ENCODE assay signal across 27 cellular contexts in genomic region chr20:63656451-63656850, GRCh38. TPM values are rescaled to one million over a fixed set of nuclear protein-coding genes. Genes with fewer than 3 reads are reported as not detected.
DNase-seq lines count a peak whose midpoint lies in the region; ATAC-seq and TF ChIP-seq lines count a peak whose summit lies in the region.
"Had no signal": no experiment of that assay in that cellular context is flagged by ENCODE, and none has a peak within 500 bp of the region (broad histone marks: within the 10 kb centered on the region; RNA-seq: fewer than 3 reads in every experiment).

No MANE protein-coding gene starts in this region.

- H3K9me3 ChIP-seq in A673 (ENCODE audit: low read depth, low read length, poor library complexity, severe bottlenecking): no peaks in the 10 kb centered on the region
- no peaks in the 10 kb centered on the region for H3K9me3 ChIP-seq in CD4-positive, alpha-beta T cell (ENCODE audit: control insufficient read depth, low read length)
- H3K9me3 ChIP-seq: gastroesophageal sphincter, thyroid gland had no signal

- TSS peak; percentile 68 for BruUV-seq in A673 (replicated peaks; lab: Mats Ljungman, UMichigan)

- H3K36me3 ChIP-seq in A673 (ENCODE audit: insufficient read depth, low read length, poor library complexity, severe bottlenecking): no peaks in the 10 kb centered on the region
- H3K36me3 ChIP-seq: neural progenitor cell had no signal

- TF ChIP-seq CTCF in A673 (conservative IDR thresholded peaks at IDR 0.05; ENCODE audit: low read depth, low read length) (no peak), natural killer cell (IDR thresholded peaks at IDR 0.05) (no peak)
- no peak for TF ChIP-seq CTCF in CD4-positive, alpha-beta T cell (IDR thresholded peaks at IDR 0.05)

- H3K4me3 Mint-ChIP-seq in CD4-positive, alpha-beta T cell: peak overlapping the region; percentile 98
- peak overlapping the region; percentile 19 for H3K4me3 Mint-ChIP-seq in activated T-helper 1 cell treated with anti-CD3 and anti-CD28 coated beads, Interleukin-12 subunit alpha, Interleukin-12 subunit beta, Interleukin-2, Interleukin-4 antibody, amounts not matched to agents 30 ng/mL and 10 ng/mL and 1 ng/mL, durations not matched to agents 14 hours and 24 hours and 36 hours
- H3K4me3 Mint-ChIP-seq in natural killer cell: peak overlapping the region; percentile 97

- intact Hi-C loops in A673 (cut with micrococcal nuclease; ENCODE audit: unreplicated experiment): no loop called here
- intact Hi-C loops in CD4-positive, alpha-beta T cell (cut with DNase I, micrococcal nuclease): loop anchor here (5.0 to 10.0 kb wide), 5 partner anchors 78 to 601 kb away; partner anchors contain the start of genes ABHD16B (in 1 of the 2), LIME1 (in 1 of the 2), PCMTD2 (in 1 of the 2) and SLC2A4RG (in 1 of the 2)
- intact Hi-C loops in activated T-helper 1 cell treated with anti-CD3 and anti-CD28 coated beads, Interleukin-12 subunit alpha, Interleukin-12 subunit beta, Interleukin-2, Interleukin-4 antibody, amounts not matched to agents 30 ng/mL and 10 ng/mL and 1 ng/mL, durations not matched to agents 14 hours and 24 hours and 36 hours (cut with micrococcal nuclease): loop anchor here (5.0 kb wide), 1 partner anchor 421 kb away; the partner anchor contains the start of gene RGS19
- intact Hi-C loops in natural killer cell (cut with micrococcal nuclease): loop anchor here (5.0 kb wide), 1 partner anchor 119 kb away; the partner anchor contains the start of gene PTK6

- no peaks in the 10 kb centered on the region for H3K27me3 Mint-ChIP-seq in CD4-positive, alpha-beta T cell
- peaks cover 12% of the 10 kb centered on the region for H3K27me3 Mint-ChIP-seq in activated T-helper 1 cell treated with anti-CD3 and anti-CD28 coated beads, Interleukin-12 subunit alpha, Interleukin-12 subunit beta, Interleukin-2, Interleukin-4 antibody, amounts not matched to agents 30 ng/mL and 10 ng/mL and 1 ng/mL, durations not matched to agents 14 hours and 24 hours and 36 hours (ENCODE audit: insufficient read depth)
- H3K27me3 Mint-ChIP-seq in natural killer cell (ENCODE audit: low read depth in 2 of 2): peaks cover 0 to 10% of the 10 kb centered on the region in 2 donors
- H3K27me3 Mint-ChIP-seq: stimulated activated naive CD8-positive, alpha-beta T cell treated with anti-CD3 and anti-CD28 coated beads, Interleukin-15, amount 100 ng/mL, for 72 hours had no signal

- no peaks in the 10 kb centered on the region for H3K9me3 Mint-ChIP-seq in CD4-positive, alpha-beta T cell
- no peaks in the 10 kb centered on the region for H3K9me3 Mint-ChIP-seq in activated T-helper 1 cell treated with anti-CD3 and anti-CD28 coated beads, Interleukin-12 subunit alpha, Interleukin-12 subunit beta, Interleukin-2, Interleukin-4 antibody, amounts not matched to agents 30 ng/mL and 10 ng/mL and 1 ng/mL, durations not matched to agents 14 hours and 24 hours and 36 hours
- no peaks in the 10 kb centered on the region for H3K9me3 Mint-ChIP-seq in natural killer cell
- H3K9me3 Mint-ChIP-seq: activated CD4-positive, alpha-beta memory T cell treated with anti-CD3 and anti-CD28 coated beads, Interleukin-2, amount 10 ng/mL, durations not matched to agents 7 days and 5 days; activated naive CD4-positive, alpha-beta T cell treated with anti-CD3 and anti-CD28 coated beads, Interleukin-2, amount 50 U/mL, for 72 hours; CD8-positive, alpha-beta memory T cell; neural progenitor cell; stimulated activated naive CD8-positive, alpha-beta T cell treated with anti-CD3 and anti-CD28 coated beads, Interleukin-15, amount 100 ng/mL, for 72 hours had no signal

- POLR2A ChIA-PET in A673 (lab: Charles Lee; ENCODE audit: low non-redundant PET): no interaction called here
- POLR2A ChIA-PET in CD4-positive, alpha-beta T cell (lab: Charles Lee): interaction anchor here (0.6 kb wide), 1 partner anchor 65 kb away, joined by 3 read pairs; no protein-coding TSS in a partner anchor

- peaks cover 20% of the 10 kb centered on the region for H3K36me3 Mint-ChIP-seq in CD4-positive, alpha-beta T cell (ENCODE audit: low read depth)
- peaks cover 6% of the 10 kb centered on the region for H3K36me3 Mint-ChIP-seq in activated T-helper 1 cell treated with anti-CD3 and anti-CD28 coated beads, Interleukin-12 subunit alpha, Interleukin-12 subunit beta, Interleukin-2, Interleukin-4 antibody, amounts not matched to agents 30 ng/mL and 10 ng/mL and 1 ng/mL, durations not matched to agents 14 hours and 24 hours and 36 hours (ENCODE audit: low read depth)
- no peaks in the 10 kb centered on the region for H3K36me3 Mint-ChIP-seq in natural killer cell

- H3K4me3 ChIP-seq in A673 (ENCODE audit: low read depth, low read length, poor library complexity, severe bottlenecking): no peak overlapping the region
- H3K4me3 ChIP-seq: neural progenitor cell, thyroid gland had no signal

- no peak for DNase-seq in A673 (ENCODE audit: low spot score)
- no peak for DNase-seq in CD4-positive, alpha-beta T cell
- DNase-seq in activated T-helper 1 cell treated with anti-CD3 and anti-CD28 coated beads, Interleukin-12 subunit alpha, Interleukin-12 subunit beta, Interleukin-2, Interleukin-4 antibody, amounts not matched to agents 30 ng/mL and 10 ng/mL and 1 ng/mL, durations not matched to agents 14 hours and 24 hours and 36 hours (ENCODE audit: low spot score): no peak
- no peak for DNase-seq in natural killer cell
- DNase-seq in NOMO-1 (lab: John Stamatoyannopoulos, UW; ENCODE audit: unreplicated experiment in 2 of 2): no peak
- no peak for DNase-seq in NCI-H82 treated with DMSO at 0.1 percent for 48 hours (lab: John Stamatoyannopoulos, UW; ENCODE audit: unreplicated experiment)
- DNase-seq: activated CD4-positive, alpha-beta memory T cell treated with anti-CD3 and anti-CD28 coated beads, Interleukin-2, amount 10 ng/mL, durations not matched to agents 7 days and 5 days; CD8-positive, alpha-beta memory T cell; central memory CD4-positive, alpha-beta T cell; dermis blood vessel endothelial cell; DMS153; KBM-7; midbrain; NCI-H1417 treated with DMSO at 0.1 percent for 48 hours; NCI-H2107; NCI-H510A treated with DMSO at 0.1 percent for 48 hours; RPMI8226; stimulated activated CD4-positive, alpha-beta T cell treated with anti-CD3 and anti-CD28 coated beads, Interleukin-15, amount 100 ng/mL, for 24 hours; stimulated activated naive CD8-positive, alpha-beta T cell treated with anti-CD3 and anti-CD28 coated beads, Interleukin-15, amount 100 ng/mL, for 72 hours; T-helper 9 cell; thyroid gland had no signal

- H3K27me3 ChIP-seq in A673 (replicated peaks; ENCODE audit: insufficient read depth, low read depth, low read length, poor library complexity): no peaks in the 10 kb centered on the region
- H3K27me3 ChIP-seq in CD4-positive, alpha-beta T cell (ENCODE audit: control insufficient read depth, insufficient read depth, low read length): no peaks in the 10 kb centered on the region
- H3K27me3 ChIP-seq: gastroesophageal sphincter, thyroid gland had no signal

- peaks cover 32% of the 10 kb centered on the region for H3K4me1 ChIP-seq in A673 (ENCODE audit: insufficient read depth, low read length, poor library complexity, severe bottlenecking)

- ATAC-seq in CD4-positive, alpha-beta T cell (ENCODE audit: poor library complexity): no peak
- no peak for ATAC-seq in natural killer cell
- ATAC-seq in GM21737 (IDR thresholded peaks at IDR 0.05; ENCODE audit: unreplicated experiment): no peak
- ATAC-seq: activated naive CD4-positive, alpha-beta T cell treated with anti-CD3 and anti-CD28 coated beads, Interleukin-2, amount 50 U/mL, for 72 hours; gastroesophageal sphincter; sciatic nerve; stimulated activated naive CD8-positive, alpha-beta T cell treated with anti-CD3 and anti-CD28 coated beads, Interleukin-15, amount 100 ng/mL, for 72 hours had no signal

- CTCF ChIA-PET in A673 (lab: Charles Lee): no interaction called here
- CTCF ChIA-PET in CD4-positive, alpha-beta T cell (lab: Charles Lee): interaction anchor here (1.0 kb wide), 1 partner anchor 14 kb away, joined by 4 read pairs; no protein-coding TSS in a partner anchor

- H3K4me1 Mint-ChIP-seq in CD4-positive, alpha-beta T cell (ENCODE audit: low read depth): peaks cover 44% of the 10 kb centered on the region
- H3K4me1 Mint-ChIP-seq in activated T-helper 1 cell treated with anti-CD3 and anti-CD28 coated beads, Interleukin-12 subunit alpha, Interleukin-12 subunit beta, Interleukin-2, Interleukin-4 antibody, amounts not matched to agents 30 ng/mL and 10 ng/mL and 1 ng/mL, durations not matched to agents 14 hours and 24 hours and 36 hours (ENCODE audit: low read depth): peaks cover 44% of the 10 kb centered on the region
- H3K4me1 Mint-ChIP-seq in natural killer cell: peaks cover 25 to 35% of the 10 kb centered on the region in 2 donors

- no peak overlapping the region for H3K27ac ChIP-seq in A673 (ENCODE audit: low read depth, low read length, poor library complexity, severe bottlenecking)
- no peak overlapping the region for H3K27ac ChIP-seq in CD4-positive, alpha-beta T cell (ENCODE audit: low read depth, low read length)
- H3K27ac ChIP-seq: neural progenitor cell, SK-N-MC had no signal

- no peak overlapping the region for H3K27ac Mint-ChIP-seq in CD4-positive, alpha-beta T cell
- H3K27ac Mint-ChIP-seq in activated T-helper 1 cell treated with anti-CD3 and anti-CD28 coated beads, Interleukin-12 subunit alpha, Interleukin-12 subunit beta, Interleukin-2, Interleukin-4 antibody, amounts not matched to agents 30 ng/mL and 10 ng/mL and 1 ng/mL, durations not matched to agents 14 hours and 24 hours and 36 hours: peak overlapping the region; percentile 7
- no peak overlapping the region for H3K27ac Mint-ChIP-seq in natural killer cell
- H3K27ac Mint-ChIP-seq: activated CD4-positive, alpha-beta memory T cell treated with anti-CD3 and anti-CD28 coated beads, Interleukin-2, amount 10 ng/mL, durations not matched to agents 7 days and 5 days; neural progenitor cell had no signal

RNA-seq across cellular contexts. Expression of gene RTEL1, which starts 1.7 kb away (rescaled TPM):
- total RNA-seq in A673 (2021) (45.6 and 47.8 TPM in 2 replicates), natural killer cell (10 to 100 TPM; 36.3 to 52.0 (median 40.4) TPM)
- total RNA-seq in CD4-positive, alpha-beta T cell: 10 to 100 TPM; 25.5 to 27.6 TPM
- total RNA-seq in activated T-helper 1 cell treated with anti-CD3 and anti-CD28 coated beads, Interleukin-12 subunit alpha, Interleukin-12 subunit beta, Interleukin-2, Interleukin-4 antibody, amounts not matched to agents 30 ng/mL and 10 ng/mL and 1 ng/mL, durations not matched to agents 14 hours and 24 hours and 36 hours: 54.4 and 55.5 TPM in 2 replicates

RNA-seq across cellular contexts. Expression of gene STMN3, which starts 3.2 kb away (rescaled TPM):
- total RNA-seq in A673 (2021) (115 and 128 TPM in 2 replicates), natural killer cell (10 to 100 TPM in 1 of 3 donors, 1 to 10 TPM in 2; 6.7 to 12.9 (median 8.3) TPM)
- 100 to 1,000 TPM; 122 to 127 TPM for total RNA-seq in CD4-positive, alpha-beta T cell
- total RNA-seq in activated T-helper 1 cell treated with anti-CD3 and anti-CD28 coated beads, Interleukin-12 subunit alpha, Interleukin-12 subunit beta, Interleukin-2, Interleukin-4 antibody, amounts not matched to agents 30 ng/mL and 10 ng/mL and 1 ng/mL, durations not matched to agents 14 hours and 24 hours and 36 hours: 5.3 and 5.5 TPM in 2 replicates

RNA-seq across cellular contexts. Expression of gene GMEB2, which starts 29.6 kb away (rescaled TPM):
- total RNA-seq in A673 (2021): 12.8 and 14.2 TPM in 2 replicates
- total RNA-seq in CD4-positive, alpha-beta T cell: 10 to 100 TPM; 32.9 to 34.0 TPM
- 13.4 and 13.7 TPM in 2 replicates for total RNA-seq in activated T-helper 1 cell treated with anti-CD3 and anti-CD28 coated beads, Interleukin-12 subunit alpha, Interleukin-12 subunit beta, Interleukin-2, Interleukin-4 antibody, amounts not matched to agents 30 ng/mL and 10 ng/mL and 1 ng/mL, durations not matched to agents 14 hours and 24 hours and 36 hours
- 10 to 100 TPM; 11.7 to 15.1 (median 14.6) TPM for total RNA-seq in natural killer cell

RNA-seq across cellular contexts. Expression of gene TNFRSF6B, which starts 40.0 kb away (rescaled TPM):
- total RNA-seq in A673 (2021) (not detected in 2 replicates), natural killer cell (not detected)
- total RNA-seq in CD4-positive, alpha-beta T cell: 1 to 10 TPM; 2.5 to 2.6 TPM
- total RNA-seq in activated T-helper 1 cell treated with anti-CD3 and anti-CD28 coated beads, Interleukin-12 subunit alpha, Interleukin-12 subunit beta, Interleukin-2, Interleukin-4 antibody, amounts not matched to agents 30 ng/mL and 10 ng/mL and 1 ng/mL, durations not matched to agents 14 hours and 24 hours and 36 hours: not detected in 2 replicates
- total RNA-seq: activated CD4-positive, alpha-beta memory T cell treated with anti-CD3 and anti-CD28 coated beads, Interleukin-2, amount 10 ng/mL, durations not matched to agents 7 days and 5 days; activated naive CD4-positive, alpha-beta T cell treated with anti-CD3 and anti-CD28 coated beads, Interleukin-2, amount 50 U/mL, for 72 hours; CD8-positive, alpha-beta memory T cell had no signal

RNA-seq across cellular contexts. Expression of gene ARFRP1, which starts 51.3 kb away (rescaled TPM):
- 38.9 and 41.1 TPM in 2 replicates for total RNA-seq in A673 (2021)
- 10 to 100 TPM; 34.5 to 35.7 TPM for total RNA-seq in CD4-positive, alpha-beta T cell
- 71.8 and 73.5 TPM in 2 replicates for total RNA-seq in activated T-helper 1 cell treated with anti-CD3 and anti-CD28 coated beads, Interleukin-12 subunit alpha, Interleukin-12 subunit beta, Interleukin-2, Interleukin-4 antibody, amounts not matched to agents 30 ng/mL and 10 ng/mL and 1 ng/mL, durations not matched to agents 14 hours and 24 hours and 36 hours
- 10 to 100 TPM; 43.9 to 55.8 (median 50.6) TPM for total RNA-seq in natural killer cell

Comparison
In these comparisons a context has a peak if more than half of its experiments do, and no peak if none do; other contexts are left out.
1. H3K4me3 Mint-ChIP-seq: peak in every context shown above with its lines; median percentile 98 in CD4-positive, alpha-beta T cell; 97 in natural killer cell; 19 in activated T-helper 1 cell treated with anti-CD3 and anti-CD28 coated beads, Interleukin-12 subunit alpha, Interleukin-12 subunit beta, Interleukin-2, Interleukin-4 antibody, amounts not matched to agents 30 ng/mL and 10 ng/mL and 1 ng/mL, durations not matched to agents 14 hours and 24 hours and 36 hours.